21 cellular contexts compared by ENCODE assay signal in genomic region chrX:20498851-20499635, GRCh38.
A peak's percentile ranks its signal among the peaks of the same experiment; 100 is the strongest.
DNase-seq lines count a peak whose midpoint lies in the region; ATAC-seq, FAIRE-seq and TF ChIP-seq lines count a peak whose summit lies in the region.
"Had no signal": no experiment of that assay in that cellular context is flagged by ENCODE, and none has a peak within 500 bp of the region (broad histone marks: within the 10 kb centered on the region; RNA-seq: fewer than 3 reads in every experiment).

No MANE protein-coding gene starts in this region.

- no peak for TF ChIP-seq EP300 in A549 (IDR thresholded peaks at IDR 0.05)

- intact Hi-C loops in left colon (cut with DNase I, micrococcal nuclease) = no loop called here

- H3K27ac ChIP-seq in A549 (no peak overlapping the region), caudate nucleus (ENCODE audit: low read depth, low read length) (no peak overlapping the region)
- H3K27ac ChIP-seq: GM23248, right atrium auricular region, stomach had no signal

- peak; percentile 78 for FAIRE-seq in A549 (lab: Jason Lieb, UNC)
- FAIRE-seq: endothelial cell of umbilical vein, G401.6, urothelium cell line had no signal

- 42% methylated on average over 7 of the region's 7 CpGs for WGBS in A549 (ENCODE audit: missing lambda C conversion rate)

- DNase-seq in A549 (ENCODE audit: low read depth in 1 of 2, low spot score in 1 of 2) (no peak), HCEC 1CT (peak; percentile 44), left colon (no peak), DMS53 treated with DMSO at 0.1 percent for 48 hours (lab: John Stamatoyannopoulos, UW; ENCODE audit: unreplicated experiment) (no peak), NOMO-1 treated with dmso at 0.1 percent for 144 hours (lab: John Stamatoyannopoulos, UW; ENCODE audit: unreplicated experiment) (no peak), caudate nucleus (lab: John Stamatoyannopoulos, UW) (no peak)
- DNase-seq: ACHN; activated CD8-positive, alpha-beta T cell treated with anti-CD3 and anti-CD28 coated beads for 36 hours; activated naive CD4-positive, alpha-beta T cell treated with anti-CD3 and anti-CD28 coated beads, Interleukin-2, amount 50 U/mL, for 16 hours; BE2C; CD8-positive, alpha-beta T cell; GM23248; left ventricle myocardium superior; NCI-H1436 treated with DMSO at 0.1 percent for 48 hours; stimulated activated CD4-positive, alpha-beta T cell treated with anti-CD3 and anti-CD28 coated beads, Interleukin-4, amount 100 ng/mL, for 1 hour; stomach had no signal

- CTCF ChIA-PET in A549 (lab: Yijun Ruan, JAX) = interaction anchor here (1.3 kb wide), 1 partner anchor 17 kb away, joined by 4 read pairs; no protein-coding TSS in a partner anchor

- POLR2A ChIA-PET in A549 (lab: Yijun Ruan, JAX) = no interaction called here

- ATAC-seq in A549 = no peak
- ATAC-seq in SK-N-SH treated with all-trans-retinoic acid at 6 μM for 48 hours = peak; percentile 65
- peak; percentile 88 for ATAC-seq in left colon
- ATAC-seq: activated CD8-positive, alpha-beta T cell treated with anti-CD3 and anti-CD28 coated beads for 36 hours; CD8-positive, alpha-beta T cell; left ventricle myocardium superior had no signal

- H3K4me1 ChIP-seq in A549 = no peaks in the 10 kb centered on the region
- H3K4me1 ChIP-seq: BE2C, right atrium auricular region, stomach had no signal

- no peak for TF ChIP-seq CTCF in A549 (IDR thresholded peaks at IDR 0.05)

- H3K4me2 ChIP-seq in A549 = no peak overlapping the region

- no peak for TF ChIP-seq POLR2A in A549 (IDR thresholded peaks at IDR 0.05; ENCODE audit: low read length)

- H3K9me3 ChIP-seq in A549 = no peaks in the 10 kb centered on the region
- H3K9me3 ChIP-seq: BE2C, right atrium auricular region, stomach had no signal

- no peak for TF ChIP-seq RAD21 in A549 (conservative IDR thresholded peaks at IDR 0.05 in 1 of 2, IDR thresholded peaks at IDR 0.05 in 1 of 2)

- no peak overlapping the region for H3K4me3 ChIP-seq in A549
- H3K4me3 ChIP-seq: GM23248, right atrium auricular region, stomach had no signal

TF ChIP-seq in A549, 52 proteins besides CTCF, POLR2A, EP300 and RAD21:
- no peak for TF ChIP-seq CHD4 (IDR thresholded peaks at IDR 0.05; ENCODE audit: borderline replicate concordance)
- TF ChIP-seq, protein P1, sequence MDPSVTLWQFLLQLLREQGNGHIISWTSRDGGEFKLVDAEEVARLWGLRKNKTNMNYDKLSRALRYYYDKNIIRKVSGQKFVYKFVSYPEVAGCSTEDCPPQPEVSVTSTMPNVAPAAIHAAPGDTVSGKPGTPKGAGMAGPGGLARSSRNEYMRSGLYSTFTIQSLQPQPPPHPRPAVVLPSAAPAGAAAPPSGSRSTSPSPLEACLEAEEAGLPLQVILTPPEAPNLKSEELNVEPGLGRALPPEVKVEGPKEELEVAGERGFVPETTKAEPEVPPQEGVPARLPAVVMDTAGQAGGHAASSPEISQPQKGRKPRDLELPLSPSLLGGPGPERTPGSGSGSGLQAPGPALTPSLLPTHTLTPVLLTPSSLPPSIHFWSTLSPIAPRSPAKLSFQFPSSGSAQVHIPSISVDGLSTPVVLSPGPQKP (IDR thresholded peaks at IDR 0.05; ENCODE audit: low read depth, low read length) = no peak

TF ChIP-seq in SK-N-SH treated with all-trans-retinoic acid at 6 μM for 48 hours, 23 proteins besides CTCF, POLR2A, EP300 and RAD21:
- no peak for TF ChIP-seq TCF4 (CRISPR knock-in tag; IDR thresholded peaks at IDR 0.05; ENCODE audit: borderline replicate concordance)
- no peak for TF ChIP-seq TOX (CRISPR knock-in tag; IDR thresholded peaks at IDR 0.05; ENCODE audit: borderline replicate concordance)
- no peak for TF ChIP-seq CREB5 (CRISPR knock-in tag; IDR thresholded peaks at IDR 0.05; ENCODE audit: low read depth)

Comparison
In these comparisons a context has a peak if more than half of its experiments do, and no peak if none do; other contexts are left out.
1. ATAC-seq: peak in SK-N-SH treated with all-trans-retinoic acid at 6 μM for 48 hours (single experiment) and left colon (single experiment); none in A549 (0 of 2).